In genomic region chr11:118009821-118010737, GRCh38 we compare ENCODE assay signal across 1 cellular context.
TF ChIP-seq lines count a peak whose summit lies in the region.

No MANE protein-coding gene starts in this region.

TF ChIP-seq in H1, 55 proteins besides CTCF, POLR2A, EP300 and RAD21:
- TF ChIP-seq CTBP2 (IDR thresholded peaks at IDR 0.05; ENCODE audit: borderline replicate concordance, insufficient read depth, insufficient read length, low read length) (no peak), GABPA (IDR thresholded peaks at IDR 0.05; ENCODE audit: borderline replicate concordance, insufficient read depth, low read length) (no peak), SP2 (IDR thresholded peaks at IDR 0.05; ENCODE audit: low read length) (no peak), RBBP5 (IDR thresholded peaks at IDR 0.05; ENCODE audit: borderline replicate concordance, low read depth, low read length) (no peak)
